In genomic region chr13:40438999-40439797, GRCh38 we compare ENCODE assay signal across 8 cellular contexts.
A peak's percentile ranks its signal among the peaks of the same experiment; 100 is the strongest.
DNase-seq lines count a peak whose midpoint lies in the region; ATAC-seq and TF ChIP-seq lines count a peak whose summit lies in the region.

No MANE protein-coding gene starts in this region.

- H3K9me3 ChIP-seq in OCI-LY3 (ENCODE audit: insufficient read depth, low read length) (no peaks in the 10 kb centered on the region), WERI-Rb-1 (ENCODE audit: severe bottlenecking) (no peaks in the 10 kb centered on the region)

- H3K4me1 Mint-ChIP-seq in stimulated activated naive CD8-positive, alpha-beta T cell treated with anti-CD3 and anti-CD28 coated beads, Interleukin-15, amount 100 ng/mL, for 72 hours: peaks cover 43% of the 10 kb centered on the region

- H3K4me3 ChIP-seq in OCI-LY3 (ENCODE audit: low read length) (peak overlapping the region; percentile 23; the same call in 1 of the 2 replicates), WERI-Rb-1 (ENCODE audit: low read depth, low read length) (no peak overlapping the region)

- H3K4me1 ChIP-seq in OCI-LY3 (ENCODE audit: low read length): peaks cover 35% of the 10 kb centered on the region

- H3K27ac Mint-ChIP-seq in stimulated activated naive CD8-positive, alpha-beta T cell treated with anti-CD3 and anti-CD28 coated beads, Interleukin-15, amount 100 ng/mL, for 72 hours: peak overlapping the region; percentile 81 to 89

- H3K27me3 Mint-ChIP-seq in stimulated activated naive CD8-positive, alpha-beta T cell treated with anti-CD3 and anti-CD28 coated beads, Interleukin-15, amount 100 ng/mL, for 72 hours: no peaks in the 10 kb centered on the region

- TF ChIP-seq CTCF in OCI-LY3 (IDR thresholded peaks at IDR 0.05; ENCODE audit: low read depth, low read length) (no peak), WERI-Rb-1 (IDR thresholded peaks at IDR 0.05; ENCODE audit: low read depth, low read length) (no peak)

- no peaks in the 10 kb centered on the region for H4K20me1 ChIP-seq in OCI-LY3 (ENCODE audit: insufficient read depth, low read length)

- H3K27me3 ChIP-seq in OCI-LY3 (ENCODE audit: low read depth, low read length): peaks cover 10% of the 10 kb centered on the region
- H3K27me3 ChIP-seq in WERI-Rb-1 (ENCODE audit: insufficient read depth, low read depth, severe bottlenecking): no peaks in the 10 kb centered on the region

- ATAC-seq in left lobe of liver: peak; percentile 33
- peak; percentile 86 for ATAC-seq in stimulated activated naive CD8-positive, alpha-beta T cell treated with anti-CD3 and anti-CD28 coated beads, Interleukin-15, amount 100 ng/mL, for 72 hours
- ATAC-seq in HG03039 (IDR thresholded peaks at IDR 0.05; ENCODE audit: unreplicated experiment): no peak

- no peaks in the 10 kb centered on the region for H3K9me3 Mint-ChIP-seq in stimulated activated naive CD8-positive, alpha-beta T cell treated with anti-CD3 and anti-CD28 coated beads, Interleukin-15, amount 100 ng/mL, for 72 hours

- no peak overlapping the region for H3K27ac ChIP-seq in OCI-LY3 (ENCODE audit: low read length)
- H3K27ac ChIP-seq in WERI-Rb-1: no peak overlapping the region

- no peaks in the 10 kb centered on the region for H3K79me2 ChIP-seq in OCI-LY3 (ENCODE audit: low read length)

- H3K36me3 ChIP-seq in OCI-LY3 (replicated peaks; ENCODE audit: low read depth, low read length): no peaks in the 10 kb centered on the region
- H3K36me3 ChIP-seq in WERI-Rb-1: no peaks in the 10 kb centered on the region

- H3K9ac ChIP-seq in OCI-LY3 (ENCODE audit: low read length): no peak overlapping the region

- DNase-seq in amniotic epithelial cell (ENCODE audit: low read depth) (peak; percentile 71), left lobe of liver (ENCODE audit: low spot score) (no peak), WERI-Rb-1 (no peak), NCI-H345 (lab: John Stamatoyannopoulos, UW) (no peak), cerebellum (ENCODE audit: low spot score) (no peak)
- peak; percentile 15 to 34 for DNase-seq in stimulated activated naive CD8-positive, alpha-beta T cell treated with anti-CD3 and anti-CD28 coated beads, Interleukin-15, amount 100 ng/mL, for 72 hours

- no peak overlapping the region for H2AFZ ChIP-seq in OCI-LY3 (ENCODE audit: low read depth, low read length)

- H3K4me2 ChIP-seq in OCI-LY3 (ENCODE audit: low read length): peak overlapping the region; percentile 44

- peak overlapping the region; percentile 30 to 70 for H3K4me3 Mint-ChIP-seq in stimulated activated naive CD8-positive, alpha-beta T cell treated with anti-CD3 and anti-CD28 coated beads, Interleukin-15, amount 100 ng/mL, for 72 hours

Comparison
In these comparisons a context has a peak if more than half of its experiments do, and no peak if none do; other contexts are left out.
1. DNase-seq: peak in amniotic epithelial cell (single experiment) and stimulated activated naive CD8-positive, alpha-beta T cell treated with anti-CD3 and anti-CD28 coated beads, Interleukin-15, amount 100 ng/mL, for 72 hours (2 of 2); none in left lobe of liver (single experiment), WERI-Rb-1 (single experiment), NCI-H345 (single experiment) and cerebellum (single experiment).